8 cellular contexts compared by ENCODE assay signal in genomic region chr3:114383875-114384557, GRCh38.
DNase-seq lines count a peak whose midpoint lies in the region; ATAC-seq and TF ChIP-seq lines count a peak whose summit lies in the region.

No MANE protein-coding gene starts in this region.

- 44% methylated on average over 7 of the region's 12 CpGs for WGBS in mesenchymal stem cell

- no peak overlapping the region for H2BK5ac ChIP-seq in mesenchymal stem cell (ENCODE audit: low read depth, low read length, poor library complexity, severe bottlenecking)

- no peak overlapping the region for H3K27ac Mint-ChIP-seq in activated CD8-positive, alpha-beta T cell treated with anti-CD3 and anti-CD28 coated beads, Interleukin-2, amount 10 ng/mL, durations not matched to agents 7 days and 5 days

- no peak overlapping the region for H4K8ac ChIP-seq in mesenchymal stem cell (ENCODE audit: low read length)

- H3K23ac ChIP-seq in mesenchymal stem cell (ENCODE audit: low read length in 2 of 2), result no peak overlapping the region

- H2BK15ac ChIP-seq in mesenchymal stem cell (ENCODE audit: low read depth, poor library complexity, severe bottlenecking), result no peak overlapping the region

- H2AFZ ChIP-seq in mesenchymal stem cell (ENCODE audit: low read depth, low read length), result no peak overlapping the region

- H3K4me2 ChIP-seq in mesenchymal stem cell (ENCODE audit: low read length, poor library complexity, severe bottlenecking), result no peak overlapping the region

- no peaks in the 10 kb centered on the region for H3K27me3 Mint-ChIP-seq in activated CD8-positive, alpha-beta T cell treated with anti-CD3 and anti-CD28 coated beads, Interleukin-2, amount 10 ng/mL, durations not matched to agents 7 days and 5 days (ENCODE audit: low read depth)

- peak; percentile 99 for TF ChIP-seq CTCF in AG09319 (IDR thresholded peaks at IDR 0.05; ENCODE audit: low read depth, low read length)

- no peaks in the 10 kb centered on the region for H3K9me3 Mint-ChIP-seq in activated CD8-positive, alpha-beta T cell treated with anti-CD3 and anti-CD28 coated beads, Interleukin-2, amount 10 ng/mL, durations not matched to agents 7 days and 5 days (ENCODE audit: insufficient read depth)

- no peak overlapping the region for H3K27ac ChIP-seq in mesenchymal stem cell (ENCODE audit: low read length, poor library complexity, severe bottlenecking)

- peak overlapping the region; percentile 60 for H3K4me3 Mint-ChIP-seq in activated CD8-positive, alpha-beta T cell treated with anti-CD3 and anti-CD28 coated beads, Interleukin-2, amount 10 ng/mL, durations not matched to agents 7 days and 5 days

- no peak overlapping the region for H3K4ac ChIP-seq in mesenchymal stem cell (ENCODE audit: low read depth in 1 of 2, low read length in 2 of 2)

- no peak overlapping the region for H3K18ac ChIP-seq in mesenchymal stem cell (ENCODE audit: low read depth in 1 of 2, low read length in 2 of 2)

- no peak overlapping the region for H2AK5ac ChIP-seq in mesenchymal stem cell (ENCODE audit: low read length, severe bottlenecking)

- POLR2A ChIA-PET in activated CD8-positive, alpha-beta T cell treated with anti-CD3 and anti-CD28 coated beads, Interleukin-2, amount 10 ng/mL, durations not matched to agents 7 days and 5 days (lab: Charles Lee), result interaction anchor here (0.6 to 1.0 kb wide), 5 partner anchors 11 to 742 kb away, joined by 3 to 4 read pairs (median 3); no protein-coding TSS in a partner anchor

- H3K36me3 ChIP-seq in mesenchymal stem cell (ENCODE audit: control insufficient read depth in 1 of 2, insufficient read depth in 2 of 2, low read depth in 1 of 2, low read length in 2 of 2), result peaks cover 11 to 42% of the 10 kb centered on the region in 2 experiments

- no peaks in the 10 kb centered on the region for H3K9me3 ChIP-seq in mesenchymal stem cell (ENCODE audit: control insufficient read depth, low read length)

- H2BK12ac ChIP-seq in mesenchymal stem cell (ENCODE audit: low read length in 2 of 2), result no peak overlapping the region

- H2BK120ac ChIP-seq in mesenchymal stem cell (ENCODE audit: low read depth, low read length), result no peak overlapping the region

- H3K79me1 ChIP-seq in mesenchymal stem cell (replicated peaks; ENCODE audit: low read length, poor library complexity, severe bottlenecking), result peaks cover 25% of the 10 kb centered on the region

- no peak overlapping the region for H3K14ac ChIP-seq in mesenchymal stem cell (ENCODE audit: low read length in 2 of 2)

- CTCF ChIA-PET in activated CD8-positive, alpha-beta T cell treated with anti-CD3 and anti-CD28 coated beads, Interleukin-2, amount 10 ng/mL, durations not matched to agents 7 days and 5 days (lab: Charles Lee), result interaction anchor here (0.6 to 18.2 kb wide), 31 partner anchors 8 to 1400 kb away, joined by 3 to 252 read pairs (median 4); no protein-coding TSS in a partner anchor

- H3K4me3 ChIP-seq in mesenchymal stem cell (ENCODE audit: insufficient read depth in 1 of 2, low read depth in 1 of 2, low read length in 2 of 2), result peak overlapping the region in 1 of 2 experiments; percentile 72

- peak; percentile 78 for DNase-seq in AG09319 (ENCODE audit: extremely low read depth, low read depth)
- DNase-seq in NCI-H526 treated with DMSO at 0.1 percent for 48 hours (lab: John Stamatoyannopoulos, UW), result peak; percentile 66
- DNase-seq in activated CD8-positive, alpha-beta T cell treated with anti-CD3 and anti-CD28 coated beads, Interleukin-2, amount 10 ng/mL, durations not matched to agents 7 days and 5 days, result peak; percentile 79
- DNase-seq in effector CD8-positive, alpha-beta T cell (lab: John Stamatoyannopoulos, UW), result peak; percentile 20
- DNase-seq in mesenchymal stem cell, result peak; percentile 77
- peak; percentile 51 for DNase-seq in stimulated activated CD8-positive, alpha-beta memory T cell treated with anti-CD3 and anti-CD28 coated beads, Interleukin-12 subunit alpha, Interleukin-12 subunit beta, amount 100 ng/mL, for 24 hours (ENCODE audit: extremely low read depth)

- no peaks in the 10 kb centered on the region for H3K27me3 ChIP-seq in mesenchymal stem cell (ENCODE audit: control insufficient read depth in 1 of 2, insufficient read depth in 1 of 2, low read length in 2 of 2)

- ATAC-seq in GM18861 (IDR thresholded peaks at IDR 0.05; ENCODE audit: unreplicated experiment) (peak; percentile 84), HG03159 (IDR thresholded peaks at IDR 0.05; ENCODE audit: unreplicated experiment) (peak; percentile 92)
- ATAC-seq in activated CD8-positive, alpha-beta T cell treated with anti-CD3 and anti-CD28 coated beads, Interleukin-2, amount 10 ng/mL, durations not matched to agents 7 days and 5 days, result peak; percentile 96

- peaks cover 2% of the 10 kb centered on the region for H3K36me3 Mint-ChIP-seq in activated CD8-positive, alpha-beta T cell treated with anti-CD3 and anti-CD28 coated beads, Interleukin-2, amount 10 ng/mL, durations not matched to agents 7 days and 5 days (ENCODE audit: low read depth)

- peaks cover 5% of the 10 kb centered on the region for H3K4me1 ChIP-seq in mesenchymal stem cell (ENCODE audit: control insufficient read depth, insufficient read depth, low read depth, low read length)

- peaks cover 11% of the 10 kb centered on the region for H3K4me1 Mint-ChIP-seq in activated CD8-positive, alpha-beta T cell treated with anti-CD3 and anti-CD28 coated beads, Interleukin-2, amount 10 ng/mL, durations not matched to agents 7 days and 5 days (ENCODE audit: low read depth)

- no peak overlapping the region for H4K91ac ChIP-seq in mesenchymal stem cell (ENCODE audit: low read length)

- H3K9ac ChIP-seq in mesenchymal stem cell (ENCODE audit: low read length), result peak overlapping the region; percentile 86

Comparison
In these comparisons a context has a peak if more than half of its experiments do, and no peak if none do; other contexts are left out.
1. DNase-seq: peak in every context shown above with its lines; median percentile 79 in activated CD8-positive, alpha-beta T cell treated with anti-CD3 and anti-CD28 coated beads, Interleukin-2, amount 10 ng/mL, durations not matched to agents 7 days and 5 days; 78 in AG09319; 77 in mesenchymal stem cell; 66 in NCI-H526 treated with DMSO at 0.1 percent for 48 hours; 51 in stimulated activated CD8-positive, alpha-beta memory T cell treated with anti-CD3 and anti-CD28 coated beads, Interleukin-12 subunit alpha, Interleukin-12 subunit beta, amount 100 ng/mL, for 24 hours; 20 in effector CD8-positive, alpha-beta T cell.